Comparison of ENCODE assay signal across 12 cellular contexts in the genomic region with DNA sequence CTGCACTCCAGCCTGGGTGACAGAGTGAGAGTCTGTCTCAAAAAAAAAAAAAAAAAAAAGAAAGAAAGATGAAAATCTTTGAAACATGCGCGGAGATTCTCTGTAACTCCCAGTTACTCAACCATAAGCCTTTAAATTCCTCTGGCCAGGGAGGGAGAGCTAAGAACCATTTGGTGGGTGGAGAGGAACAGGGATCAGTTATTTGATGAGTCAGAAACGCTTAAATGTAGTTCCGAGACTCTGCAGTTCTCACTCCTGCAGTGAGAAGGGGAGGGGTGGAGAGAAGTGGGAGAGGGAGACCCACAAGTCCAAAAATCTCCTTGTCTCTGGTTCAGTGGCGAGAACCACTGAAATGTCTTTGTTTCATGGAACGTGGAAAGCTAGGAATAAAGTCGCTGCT.
DNase-seq lines count a peak whose midpoint lies in the region; ATAC-seq and TF ChIP-seq lines count a peak whose summit lies in the region.
"Had no signal": no experiment of that assay in that cellular context is flagged by ENCODE, and none has a peak within 500 bp of the region (broad histone marks: within the 10 kb centered on the region; RNA-seq: fewer than 3 reads in every experiment).

No MANE protein-coding gene starts in this region.

- no peak overlapping the region for H3K14ac ChIP-seq in trophoblast cell (ENCODE audit: low read length)

- no peak for TF ChIP-seq EP300 in suprapubic skin (IDR thresholded peaks at IDR 0.05)

- no peak overlapping the region for H4K8ac ChIP-seq in trophoblast cell (ENCODE audit: low read depth, low read length)

- TF ChIP-seq CTCF in epithelial cell of proximal tubule (conservative IDR thresholded peaks at IDR 0.05; ENCODE audit: low read depth, low read length) = no peak
- no peak for TF ChIP-seq CTCF in esophagus squamous epithelium (IDR thresholded peaks at IDR 0.05)
- TF ChIP-seq CTCF in suprapubic skin (IDR thresholded peaks at IDR 0.05) = no peak

- H2AFZ ChIP-seq in trophoblast cell (ENCODE audit: insufficient read depth, low read length, poor library complexity) = no peak overlapping the region
- H2AFZ ChIP-seq: GM23338 had no signal

- H2AK5ac ChIP-seq in trophoblast cell (ENCODE audit: low read length) = no peak overlapping the region

- H3K36me3 ChIP-seq in trophoblast cell (ENCODE audit: control insufficient read depth in 1 of 2, insufficient read depth in 2 of 2, low read length in 2 of 2) = no peaks in the 10 kb centered on the region
- no peaks in the 10 kb centered on the region for H3K36me3 ChIP-seq in esophagus squamous epithelium
- H3K36me3 ChIP-seq in suprapubic skin = no peaks in the 10 kb centered on the region
- H3K36me3 ChIP-seq: ascending aorta, lower lobe of right lung had no signal

- no peak for ATAC-seq in HG02571 (IDR thresholded peaks at IDR 0.05; ENCODE audit: unreplicated experiment)
- ATAC-seq: lower lobe of right lung, right cardiac atrium had no signal

- no CpG with 5 or more reads among the region's 7 CpGs for WGBS in trophoblast cell (ENCODE audit: extremely low coverage, insufficient coverage, insufficient read length)
- WGBS in esophagus squamous epithelium, 2 donors = 53 to 55% methylated on average over 7 of the region's 7 CpGs
- 56% methylated on average over 7 of the region's 7 CpGs for WGBS in suprapubic skin

- no peak overlapping the region for H3K4ac ChIP-seq in trophoblast cell (ENCODE audit: low read depth, low read length)

- intact Hi-C loops in esophagus squamous epithelium (cut with DNase I) = no loop called here

- H3K4me2 ChIP-seq in trophoblast cell (ENCODE audit: low read length) = no peak overlapping the region
- H3K4me2 ChIP-seq: GM23338 had no signal

- no peak overlapping the region for H3K9ac ChIP-seq in trophoblast cell (ENCODE audit: low read length)

- DNase-seq in EL (peak; percentile 93), NCI-H226 (peak; percentile 34), epithelial cell of proximal tubule (ENCODE audit: low read depth) (peak; percentile 83), trophoblast cell (peak; percentile 48 to 82), esophagus squamous epithelium (lab: John Stamatoyannopoulos, UW) (no peak), NCI-H82 treated with DMSO at 0.1 percent for 48 hours (lab: John Stamatoyannopoulos, UW; ENCODE audit: unreplicated experiment) (no peak), suprapubic skin (ENCODE audit: low spot score in 2 of 2) (no peak)
- DNase-seq: lower lobe of right lung, right cardiac atrium had no signal

- H2BK5ac ChIP-seq in trophoblast cell (ENCODE audit: low read depth, low read length, poor library complexity) = no peak overlapping the region

- no peaks in the 10 kb centered on the region for H3K79me1 ChIP-seq in trophoblast cell (ENCODE audit: low read length)

- H3K4me3 ChIP-seq in epithelial cell of proximal tubule (ENCODE audit: low read depth, low read length) (no peak overlapping the region), trophoblast cell (ENCODE audit: low read depth, low read length) (no peak overlapping the region), esophagus squamous epithelium (no peak overlapping the region), suprapubic skin (no peak overlapping the region)
- H3K4me3 ChIP-seq: ascending aorta, GM23338, lower lobe of right lung had no signal

- H3K18ac ChIP-seq in trophoblast cell (ENCODE audit: low read length) = no peak overlapping the region

- peaks cover 0 to 2% of the 10 kb centered on the region in 2 experiments for H3K4me1 ChIP-seq in trophoblast cell (ENCODE audit: control insufficient read depth in 1 of 2, insufficient read depth in 2 of 2, low read length in 2 of 2)
- H3K4me1 ChIP-seq in esophagus squamous epithelium = peaks cover 0 to 7% (median 0%) of the 10 kb centered on the region in 3 donors
- H3K4me1 ChIP-seq in suprapubic skin = no peaks in the 10 kb centered on the region
- H3K4me1 ChIP-seq: ascending aorta had no signal

- no peak overlapping the region for H3K27ac ChIP-seq in trophoblast cell (ENCODE audit: low read depth, low read length)
- H3K27ac ChIP-seq in esophagus squamous epithelium = no peak overlapping the region
- H3K27ac ChIP-seq in suprapubic skin = no peak overlapping the region
- H3K27ac ChIP-seq: ascending aorta, lower lobe of right lung had no signal

- TF ChIP-seq POLR2A in esophagus squamous epithelium (IDR thresholded peaks at IDR 0.05) (no peak), suprapubic skin (IDR thresholded peaks at IDR 0.05) (no peak)

- no peak overlapping the region for H2BK120ac ChIP-seq in trophoblast cell (ENCODE audit: insufficient read depth, low read length, poor library complexity)

- H4K91ac ChIP-seq in trophoblast cell (ENCODE audit: low read depth, low read length) = no peak overlapping the region

- no peaks in the 10 kb centered on the region for H3K79me2 ChIP-seq in trophoblast cell (ENCODE audit: control insufficient read depth, insufficient read depth, low read length, poor library complexity)

- H3K27me3 ChIP-seq in trophoblast cell (ENCODE audit: insufficient read depth, low read length) (no peaks in the 10 kb centered on the region), esophagus squamous epithelium (peaks cover 0 to 7% (median 0%) of the 10 kb centered on the region in 4 donors), suprapubic skin (peaks cover 8% of the 10 kb centered on the region)
- H3K27me3 ChIP-seq: ascending aorta had no signal

- no peak overlapping the region for H3K23ac ChIP-seq in trophoblast cell (ENCODE audit: low read length)

- H3K9me3 ChIP-seq in trophoblast cell (ENCODE audit: insufficient read depth, low read depth, low read length) = no peaks in the 10 kb centered on the region
- no peaks in the 10 kb centered on the region for H3K9me3 ChIP-seq in esophagus squamous epithelium
- no peaks in the 10 kb centered on the region for H3K9me3 ChIP-seq in suprapubic skin
- H3K9me3 ChIP-seq: ascending aorta, lower lobe of right lung had no signal

- no peak overlapping the region for H4K12ac ChIP-seq in trophoblast cell (ENCODE audit: low read depth, low read length)

- no peak overlapping the region for H2BK12ac ChIP-seq in trophoblast cell (ENCODE audit: low read length)

Comparison
In these comparisons a context has a peak if more than half of its experiments do, and no peak if none do; other contexts are left out.
1. DNase-seq: peak in EL (single experiment), NCI-H226 (single experiment), epithelial cell of proximal tubule (single experiment) and trophoblast cell (2 of 2); none in esophagus squamous epithelium (single experiment), NCI-H82 treated with DMSO at 0.1 percent for 48 hours (single experiment) and suprapubic skin (0 of 2).